21 cellular contexts compared by ENCODE assay signal in the genomic region with DNA sequence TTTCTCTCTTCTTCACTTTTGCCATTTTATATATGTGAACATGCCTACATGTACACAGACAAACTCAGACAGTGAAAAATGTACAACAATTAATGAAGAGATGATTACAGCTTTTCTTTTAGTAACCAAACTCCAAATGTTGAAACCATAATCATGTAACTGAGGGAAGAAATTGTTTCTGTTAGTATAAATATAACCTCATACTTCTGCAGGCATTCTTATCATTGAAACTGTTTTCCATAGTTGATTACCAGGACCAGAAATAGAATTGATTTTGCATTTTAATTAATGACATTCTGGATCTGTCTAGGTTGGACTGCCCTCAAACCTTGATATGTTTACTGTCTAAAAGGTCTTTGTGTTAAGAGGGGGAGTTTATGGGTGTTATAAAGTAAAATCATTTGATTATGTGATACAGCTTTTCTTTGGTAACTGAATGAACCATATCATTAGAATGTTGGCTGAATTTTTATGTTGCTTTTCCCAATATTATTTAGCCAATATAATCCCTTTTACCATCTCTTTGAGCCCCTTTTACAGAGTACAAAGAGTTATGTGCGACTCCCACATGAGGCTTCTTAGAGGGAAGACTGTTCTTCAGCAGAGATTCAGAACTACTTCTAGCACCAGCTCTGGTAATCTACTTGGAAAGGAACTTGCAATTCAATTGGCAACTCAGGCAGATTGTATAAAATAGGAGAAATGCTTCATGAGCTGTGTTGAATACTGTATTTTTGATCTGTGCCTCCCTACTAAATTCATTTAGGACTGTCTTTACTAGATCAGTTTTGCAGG. TPM values are rescaled to one million over a fixed set of nuclear protein-coding genes. Genes with fewer than 3 reads are reported as not detected.
"Had no signal": no experiment of that assay in that cellular context is flagged by ENCODE, and none has a peak within 500 bp of the region (broad histone marks: within the 10 kb centered on the region; RNA-seq: fewer than 3 reads in every experiment).

No MANE protein-coding gene starts in this region.

- DNase-seq: activated CD4-positive, alpha-beta T cell treated with anti-CD3 and anti-CD28 coated beads, Interleukin-2, amount 50 U/mL, for 4 hours; activated CD4-positive, CD25-positive, alpha-beta regulatory T cell treated with anti-CD3 and anti-CD28 coated beads, Interleukin-2, amount 50 U/mL, for 72 hours; activated naive CD4-positive, alpha-beta T cell treated with anti-CD3 and anti-CD28 coated beads, Interleukin-2, amount 50 U/mL, for 16 hours; adrenal gland; effector memory CD4-positive, alpha-beta T cell; foreskin melanocyte; immature natural killer cell; left colon; lower lobe of right lung; right cardiac atrium; stimulated activated CD4-positive, alpha-beta T cell treated with anti-CD3 and anti-CD28 coated beads, Interleukin-4, amount 100 ng/mL, for 4 hours; stimulated activated CD8-positive, alpha-beta memory T cell treated with anti-CD3 and anti-CD28 coated beads, Interleukin-4, amount 100 ng/mL, for 48 hours; stimulated activated naive CD4-positive, alpha-beta T cell treated with Interleukin-2 at 50 U/mL for 16 hours; T-helper 1 cell; T1000; upper lobe of left lung had no signal

- H3K4me3 ChIP-seq: adrenal gland, lower lobe of right lung, prostate gland, SJSA1, skin epidermis, suprapubic skin, upper lobe of left lung had no signal

- H3K9me3 ChIP-seq: adrenal gland, lower lobe of right lung, prostate gland, SJSA1, suprapubic skin, upper lobe of left lung had no signal

- H3K36me3 ChIP-seq: adrenal gland, lower lobe of right lung, prostate gland, SJSA1, suprapubic skin, upper lobe of left lung had no signal

- H3K4me1 ChIP-seq: adrenal gland, lower lobe of right lung, prostate gland, suprapubic skin, upper lobe of left lung had no signal

- H3K27me3 ChIP-seq: adrenal gland, upper lobe of left lung had no signal

- H3K27ac ChIP-seq: adrenal gland, lower lobe of right lung, prostate gland, SJSA1, skin epidermis, suprapubic skin, upper lobe of left lung had no signal

- ATAC-seq: left colon; lower lobe of right lung; natural killer cell treated with Interleukin-12 subunit alpha and Interleukin-12 subunit beta and Interleukin-15 and Interleukin-18, amount 100 ng/mL, for 72 hours; right cardiac atrium had no signal

RNA-seq across cellular contexts. Expression of a gene that starts 3.4 kb away (rescaled TPM):
- total RNA-seq: natural killer cell treated with Interleukin-12 subunit alpha and Interleukin-12 subunit beta and Interleukin-15 and Interleukin-18, amount 100 ng/mL, for 72 hours had no signal
- polyA plus RNA-seq: immature natural killer cell had no signal
